In genomic region chr11:10518123-10518522, GRCh38 we compare ENCODE assay signal across 30 cellular contexts. TPM values are rescaled to one million over a fixed set of nuclear protein-coding genes. Genes with fewer than 3 reads are reported as not detected.
DNase-seq lines count a peak whose midpoint lies in the region; ATAC-seq, FAIRE-seq and TF ChIP-seq lines count a peak whose summit lies in the region.
"Had no signal": no experiment of that assay in that cellular context is flagged by ENCODE, and none has a peak within 500 bp of the region (broad histone marks: within the 10 kb centered on the region; RNA-seq: fewer than 3 reads in every experiment).

No MANE protein-coding gene starts in this region.

- peaks cover 20% of the 10 kb centered on the region for H3K4me1 ChIP-seq in RWPE2 (ENCODE audit: insufficient read depth, poor library complexity, severe bottlenecking)
- 0 out of 5 replicates have a peak, but pooled peaks cover 0 to 3% of the 10 kb centered on the region in 2 experiments for H3K4me1 ChIP-seq in K562 (replicated peaks in 1 of 2; ENCODE audit: control insufficient read depth in 2 of 2, insufficient read depth in 2 of 2, low read length in 2 of 2)
- H3K4me1 ChIP-seq in suprapubic skin: peaks cover 30% of the 10 kb centered on the region
- peaks cover 0 to 20% (median 3%) of the 10 kb centered on the region in 4 donors for H3K4me1 ChIP-seq in stomach

- TF ChIP-seq RAD21 in K562 (CRISPR knock-in tag; conservative IDR thresholded peaks at IDR 0.05 in 1 of 2, IDR thresholded peaks at IDR 0.05 in 1 of 2): no peak

- no peaks in the 10 kb centered on the region for H3K79me2 ChIP-seq in K562 (ENCODE audit: control insufficient read depth, insufficient read depth, low read length)

- BruUV-seq in K562 (replicated peaks; lab: Mats Ljungman, UMichigan): no TSS peak

- no peak for TF ChIP-seq CTCF in RWPE2 (IDR thresholded peaks at IDR 0.05; ENCODE audit: poor library complexity, severe bottlenecking)
- TF ChIP-seq CTCF in K562 (IDR thresholded peaks at IDR 0.05 in 2 of 3, conservative IDR thresholded peaks at IDR 0.05 in 1 of 3; ENCODE audit: insufficient read depth in 2 of 3, low read depth in 1 of 3, low read length in 3 of 3): no peak
- no peak for TF ChIP-seq CTCF in suprapubic skin (IDR thresholded peaks at IDR 0.05)
- no peak for TF ChIP-seq CTCF in stomach (IDR thresholded peaks at IDR 0.05)

- H3K9me1 ChIP-seq in K562 (ENCODE audit: control insufficient read depth, insufficient read depth, low read length): no peaks in the 10 kb centered on the region

- CTCF ChIA-PET in K562 (lab: Yijun Ruan, JAX; ENCODE audit: low intra/inter-chr PET ratio): no interaction called here

- ATAC-seq in RWPE2 (ENCODE audit: low read depth) (peak; percentile 75), K562 (no peak), esophagus mucosa (peak; percentile 21)
- ATAC-seq: A549; CD8-positive, alpha-beta T cell; GM12878; HCT116; Right ventricle myocardium inferior had no signal

- no peak overlapping the region for H3K9ac ChIP-seq in K562 (ENCODE audit: insufficient read depth in 1 of 2, low read depth in 2 of 2, low read length in 2 of 2)

- DNase-seq in RWPE2 (ENCODE audit: low spot score) (no peak), K562 (ENCODE audit: extremely low read depth in 1 of 4, low spot score in 3 of 4) (no peak), suprapubic skin (ENCODE audit: low spot score in 2 of 2) (no peak), NCI-H2196 (lab: John Stamatoyannopoulos, UW; ENCODE audit: unreplicated experiment) (no peak), AG08395 (ENCODE audit: low spot score) (no peak), stomach (no peak)
- DNase-seq: CD8-positive, alpha-beta T cell; DMS 273 treated with DMSO at 0.1 percent for 48 hours; DMS79; EL; GDM1; Kasumi-1; MV-4-11; NCI-H1105 treated with DMSO at 0.1 percent for 48 hours; NCI-H146; NCI-H1930; NCI-H2107; NCI-H446; NCI-H524 treated with DMSO at 0.1 percent for 48 hours; NCI-H774; SJCRH30 had no signal

- TF ChIP-seq POLR2A in K562 (conservative IDR thresholded peaks at IDR 0.05) (no peak), suprapubic skin (IDR thresholded peaks at IDR 0.05) (no peak), stomach (IDR thresholded peaks at IDR 0.05) (no peak)

- POLR2A ChIA-PET in K562 (lab: Yijun Ruan, JAX): no interaction called here

- H4K20me1 ChIP-seq in K562 (replicated peaks; ENCODE audit: control insufficient read depth, insufficient read depth, low read length): no peaks in the 10 kb centered on the region

- H3K27ac ChIP-seq in RWPE2 (ENCODE audit: poor library complexity, severe bottlenecking): peak overlapping the region; percentile 64
- no peak overlapping the region for H3K27ac ChIP-seq in K562 (ENCODE audit: extremely low read depth, low read depth, low read length)
- peak overlapping the region; percentile 8 for H3K27ac ChIP-seq in suprapubic skin
- H3K27ac ChIP-seq in stomach: no peak overlapping the region
- H3K27ac ChIP-seq: A549, C4-2B, HL-60, SJCRH30 had no signal

- H3K4me2 ChIP-seq in K562 (ENCODE audit: insufficient read depth, low read length): no peak overlapping the region
- H3K4me2 ChIP-seq: A549 had no signal

- TF ChIP-seq EP300 in K562 (IDR thresholded peaks at IDR 0.05; ENCODE audit: low read length) (no peak), suprapubic skin (IDR thresholded peaks at IDR 0.05) (no peak), stomach (IDR thresholded peaks at IDR 0.05) (no peak)

- intact Hi-C loops in K562 (cut with micrococcal nuclease) (loop anchor here (5.0 kb wide), 1 partner anchor 219 kb away; no protein-coding TSS in a partner anchor), stomach (cut with DNase I; ENCODE audit: low total_unique reads) (no loop called here)

- in situ Hi-C loops in K562 (cut with MboI): loop anchor here (25.0 kb wide), 1 partner anchor 219 kb away; no protein-coding TSS in a partner anchor

- no peak overlapping the region for H3K4me3 ChIP-seq in RWPE2 (ENCODE audit: severe bottlenecking)
- H3K4me3 ChIP-seq in K562: no peak overlapping the region
- no peak overlapping the region for H3K4me3 ChIP-seq in suprapubic skin
- no peak overlapping the region for H3K4me3 ChIP-seq in stomach
- H3K4me3 ChIP-seq: A549, GM12878, SJCRH30 had no signal

- H3K36me3 ChIP-seq in RWPE2 (ENCODE audit: low read depth): peaks cover 65% of the 10 kb centered on the region
- H3K36me3 ChIP-seq in K562 (ENCODE audit: control insufficient read depth, insufficient read depth, low read length): peaks cover 55% of the 10 kb centered on the region
- peaks cover 41% of the 10 kb centered on the region for H3K36me3 ChIP-seq in suprapubic skin
- H3K36me3 ChIP-seq in stomach: peaks cover 12 to 57% (median 53%) of the 10 kb centered on the region in 4 donors

- H3K27me3 ChIP-seq in RWPE2 (ENCODE audit: insufficient read depth, poor library complexity, severe bottlenecking) (no peaks in the 10 kb centered on the region), K562 (ENCODE audit: control insufficient read depth in 2 of 2, insufficient read depth in 2 of 2, low read length in 2 of 2) (no peaks in the 10 kb centered on the region), suprapubic skin (no peaks in the 10 kb centered on the region), stomach (no peaks in the 10 kb centered on the region)
- H3K27me3 ChIP-seq: SJCRH30 had no signal

- no peaks in the 10 kb centered on the region for H3K9me3 ChIP-seq in RWPE2 (ENCODE audit: severe bottlenecking)
- H3K9me3 ChIP-seq in K562 (replicated peaks; ENCODE audit: control insufficient read depth, insufficient read depth, low read depth, low read length): no peaks in the 10 kb centered on the region
- H3K9me3 ChIP-seq in suprapubic skin: no peaks in the 10 kb centered on the region
- H3K9me3 ChIP-seq in stomach: no peaks in the 10 kb centered on the region
- H3K9me3 ChIP-seq: A549, SJCRH30 had no signal

- FAIRE-seq in K562 (lab: Jason Lieb, UNC): no peak
- FAIRE-seq: A549, GM12878, RCC 7860 had no signal

- no peak overlapping the region for H2AFZ ChIP-seq in K562 (ENCODE audit: low read depth, low read length)

TF ChIP-seq in K562, 482 proteins besides CTCF, POLR2A, EP300 and RAD21:
- TF ChIP-seq HDGF (IDR thresholded peaks at IDR 0.05): no peak
- peak; percentile 51 for TF ChIP-seq ZNF316 (IDR thresholded peaks at IDR 0.05)

RNA-seq across cellular contexts. Expression of gene RNF141, which starts 22.9 kb away (rescaled TPM):
- total RNA-seq in K562 (2011; cell fraction: chromatin; rRNA removed; ENCODE audit: low replicate concordance): 5.2 and 16.2 TPM in 2 replicates
- 2.7 and 4.2 TPM in 2 replicates for total RNA-seq in K562 (2011; cell fraction: nucleolus; rRNA removed)
- 10.6 and 20.5 TPM in 2 replicates for total RNA-seq in K562 (2011; cell fraction: nucleoplasm; rRNA removed)
- total RNA-seq in K562 (2014; rRNA removed): 9.5 and 9.7 TPM in 2 replicates
- 20.7 and 26.1 TPM in 2 replicates for total RNA-seq in K562 (2014; rRNA removed; fragmentation: Illumina TruSeq; extraction: Trizol)
- total RNA-seq in K562 (2015; rRNA removed; fragmentation: Illumina TruSeq; extraction: Trizol): 13.8 and 16.0 TPM in 2 replicates
- total RNA-seq in K562 (2021): 18.9 and 20.6 TPM in 2 replicates
- polyA plus RNA-seq in K562 (2011; rRNA removed): 23.3 and 27.9 TPM in 2 replicates
- polyA plus RNA-seq in K562 (2011; cell fraction: cytosol; rRNA removed): 4.3 and 11.1 TPM in 2 replicates
- 7.8 and 10.2 TPM in 2 replicates for polyA plus RNA-seq in K562 (2011; cell fraction: nucleus; rRNA removed)
- 17.6 and 18.3 TPM in 2 replicates for polyA plus RNA-seq in K562 (2012)
- 13.1 and 14.6 TPM in 2 replicates for polyA plus RNA-seq in K562 (2014; fragmentation: Illumina TruSeq; extraction: Trizol)
- polyA plus RNA-seq in K562 (2014; fragmentation: Nextera tagmentation; extraction: Ambion mirVana): 10 to 100 TPM; 44.6 to 51.9 TPM
- polyA plus RNA-seq in K562 (2014; rRNA removed): 15.4 and 16.6 TPM in 2 replicates
- polyA minus RNA-seq in K562 (2011; rRNA and poly(A)+ RNA removed): 20.6 and 29.5 TPM in 2 replicates
- polyA minus RNA-seq in K562 (2011; cell fraction: cytosol; rRNA and poly(A)+ RNA removed): 5.3 and 7.6 TPM in 2 replicates
- polyA minus RNA-seq in K562 (2011; cell fraction: nucleus; rRNA and poly(A)+ RNA removed): 6.7 and 12.9 TPM in 2 replicates
- 69.5 TPM for total RNA-seq in esophagus mucosa
- 10 to 100 TPM; 68.2 to 83.4 (median 73.7) TPM for total RNA-seq in suprapubic skin
- total RNA-seq in stomach: 10 to 100 TPM in 3 of 5 donors, 1 to 10 TPM in 2; 6.4 to 71.2 (median 22.5) TPM
- 10 to 100 TPM; 14.9 to 22.0 (median 16.2) TPM for polyA plus RNA-seq in stomach

RNA-seq across cellular contexts. Expression of gene LYVE1, which starts 50.3 kb away (rescaled TPM):
- 0.44 and 1.2 TPM in 2 replicates for total RNA-seq in K562 (2011; cell fraction: chromatin; rRNA removed; ENCODE audit: low replicate concordance)
- total RNA-seq in K562 (2011; cell fraction: nucleolus; rRNA removed): 0.66 and 1.0 TPM in 2 replicates
- total RNA-seq in K562 (2011; cell fraction: nucleoplasm; rRNA removed): 0.73 and 1.2 TPM in 2 replicates
- not detected in 2 replicates for total RNA-seq in K562 (2014; rRNA removed)
- 0.07 and 0.32 TPM in 2 replicates for total RNA-seq in K562 (2014; rRNA removed; fragmentation: Illumina TruSeq; extraction: Trizol)
- total RNA-seq in K562 (2015; rRNA removed; fragmentation: Illumina TruSeq; extraction: Trizol): 0.14 and 0.34 TPM in 2 replicates
- 0.13 and 0.27 TPM in 2 replicates for total RNA-seq in K562 (2021)
- 0.42 and 1.1 TPM in 2 replicates for polyA plus RNA-seq in K562 (2011; rRNA removed)
- polyA plus RNA-seq in K562 (2011; cell fraction: cytosol; rRNA removed): 0.06 and 0.85 TPM in 2 replicates
- 0.14 and 0.15 TPM in 2 replicates for polyA plus RNA-seq in K562 (2011; cell fraction: nucleus; rRNA removed)
- 0.29 and 0.34 TPM in 2 replicates for polyA plus RNA-seq in K562 (2012)
- polyA plus RNA-seq in K562 (2014; fragmentation: Illumina TruSeq; extraction: Trizol): 0.10 and 0.12 TPM in 2 replicates
- polyA plus RNA-seq in K562 (2014; fragmentation: Nextera tagmentation; extraction: Ambion mirVana): under 1 TPM; 0.06 to 0.27 TPM
- polyA plus RNA-seq in K562 (2014; rRNA removed): 0.05 and 0.13 TPM in 2 replicates
- polyA minus RNA-seq in K562 (2011; rRNA and poly(A)+ RNA removed): 0.18 and 0.32 TPM in 2 replicates
- 1.3 TPM in 1 of 2 replicates, not detected in the other for polyA minus RNA-seq in K562 (2011; cell fraction: cytosol; rRNA and poly(A)+ RNA removed)
- 0.22 and 0.40 TPM in 2 replicates for polyA minus RNA-seq in K562 (2011; cell fraction: nucleus; rRNA and poly(A)+ RNA removed)
- total RNA-seq in esophagus mucosa: 2.7 TPM
- 10 to 100 TPM in 2 of 4 donors, 1 to 10 TPM in 2; 3.9 to 17.0 (median 11.1) TPM for total RNA-seq in suprapubic skin
- total RNA-seq in stomach: 100 to 1,000 TPM in 1 of 5 donors, 10 to 100 TPM in 3, 1 to 10 TPM in 1; 5.2 to 149 (median 26.8) TPM
- polyA plus RNA-seq in stomach: 10 to 100 TPM in 1 of 3 donors, 1 to 10 TPM in 2; 7.3 to 14.4 (median 8.6) TPM
- total RNA-seq: CD8-positive, alpha-beta T cell; H4; SJCRH30 had no signal
- polyA plus RNA-seq: GM12878 had no signal

Comparison
In these comparisons a context has a peak if more than half of its experiments do, and no peak if none do; other contexts are left out.
1. H3K27ac ChIP-seq: peak in RWPE2 (single experiment) and suprapubic skin (single experiment); none in K562 (single experiment) and stomach (0 of 5).